19 cellular contexts compared by ENCODE assay signal in genomic region chr17:33924105-33924504, GRCh38.
"Had no signal": no experiment of that assay in that cellular context is flagged by ENCODE, and none has a peak within 500 bp of the region (broad histone marks: within the 10 kb centered on the region; RNA-seq: fewer than 3 reads in every experiment).

No MANE protein-coding gene starts in this region.

- H3K4me3 Mint-ChIP-seq: dendritic cell treated with granulocyte-macrophage colony-stimulating factor and Interleukin-4, amounts not matched to agents 40 ng/mL and 50 ng/mL, for 4 days; natural killer cell; stimulated activated naive B cell treated with anti-CD40 and anti-IgM and Interleukin-4, amounts not matched to agents 10 μg/mL and 1 μg/mL and 100 μg/mL, for 72 hours; stimulated activated naive CD8-positive, alpha-beta T cell treated with anti-CD3 and anti-CD28 coated beads, Interleukin-15, Interleukin-2, amounts not matched to agents 100 ng/mL and 50 ng/mL, for 24 hours had no signal

- H3K9me3 Mint-ChIP-seq: dendritic cell treated with granulocyte-macrophage colony-stimulating factor and Interleukin-4, amounts not matched to agents 40 ng/mL and 50 ng/mL, for 4 days; natural killer cell; stimulated activated naive CD8-positive, alpha-beta T cell treated with anti-CD3 and anti-CD28 coated beads, Interleukin-15, Interleukin-2, amounts not matched to agents 100 ng/mL and 50 ng/mL, for 24 hours had no signal

- H3K27ac ChIP-seq: colonic mucosa, lower lobe of right lung, ovary, right lobe of liver, thoracic aorta, tibial nerve, upper lobe of left lung had no signal

- H3K27ac Mint-ChIP-seq: dendritic cell treated with granulocyte-macrophage colony-stimulating factor and Interleukin-4, amounts not matched to agents 40 ng/mL and 50 ng/mL, for 4 days; natural killer cell; stimulated activated naive B cell treated with anti-CD40 and anti-IgM and Interleukin-4, amounts not matched to agents 10 μg/mL and 1 μg/mL and 100 μg/mL, for 72 hours; stimulated activated naive CD8-positive, alpha-beta T cell treated with anti-CD3 and anti-CD28 coated beads, Interleukin-15, Interleukin-2, amounts not matched to agents 100 ng/mL and 50 ng/mL, for 24 hours had no signal

- H3K27me3 ChIP-seq: colonic mucosa, ovary, right lobe of liver, tibial nerve, upper lobe of left lung had no signal

- DNase-seq: colonic mucosa; effector memory CD4-positive, alpha-beta T cell; head of caudate nucleus; left ventricle myocardium superior; lower lobe of right lung; natural killer cell; occipital lobe; ovary; posterior cingulate gyrus; right lobe of liver; small intestine; stimulated activated CD4-positive, alpha-beta T cell treated with anti-CD3 and anti-CD28 coated beads, Interleukin-15, amount 100 ng/mL, for 24 hours; stimulated activated CD4-positive, alpha-beta T cell treated with anti-CD3 and anti-CD28 coated beads, Interleukin-2, amount 100 ng/mL, for 48 hours; stimulated activated naive B cell treated with anti-CD40 and anti-IgM and Interleukin-4, amounts not matched to agents 10 μg/mL and 1 μg/mL and 100 μg/mL, for 72 hours; upper lobe of left lung had no signal

- H3K4me1 Mint-ChIP-seq: natural killer cell; stimulated activated naive B cell treated with anti-CD40 and anti-IgM and Interleukin-4, amounts not matched to agents 10 μg/mL and 1 μg/mL and 100 μg/mL, for 72 hours had no signal

- H3K36me3 ChIP-seq: colonic mucosa, lower lobe of right lung, ovary, right lobe of liver, thoracic aorta, tibial nerve, upper lobe of left lung had no signal

- H3K4me3 ChIP-seq: colonic mucosa, lower lobe of right lung, ovary, right lobe of liver, thoracic aorta, tibial nerve, upper lobe of left lung had no signal

- H3K36me3 Mint-ChIP-seq: natural killer cell; stimulated activated naive B cell treated with anti-CD40 and anti-IgM and Interleukin-4, amounts not matched to agents 10 μg/mL and 1 μg/mL and 100 μg/mL, for 72 hours had no signal

- H3K4me1 ChIP-seq: colonic mucosa, lower lobe of right lung, right lobe of liver, tibial nerve, upper lobe of left lung had no signal

- ATAC-seq: left ventricle myocardium superior; lower lobe of right lung; right lobe of liver; stimulated activated naive B cell treated with anti-CD40 and anti-IgM and Interleukin-4, amounts not matched to agents 10 μg/mL and 1 μg/mL and 100 μg/mL, for 72 hours had no signal
